In the genomic region with DNA sequence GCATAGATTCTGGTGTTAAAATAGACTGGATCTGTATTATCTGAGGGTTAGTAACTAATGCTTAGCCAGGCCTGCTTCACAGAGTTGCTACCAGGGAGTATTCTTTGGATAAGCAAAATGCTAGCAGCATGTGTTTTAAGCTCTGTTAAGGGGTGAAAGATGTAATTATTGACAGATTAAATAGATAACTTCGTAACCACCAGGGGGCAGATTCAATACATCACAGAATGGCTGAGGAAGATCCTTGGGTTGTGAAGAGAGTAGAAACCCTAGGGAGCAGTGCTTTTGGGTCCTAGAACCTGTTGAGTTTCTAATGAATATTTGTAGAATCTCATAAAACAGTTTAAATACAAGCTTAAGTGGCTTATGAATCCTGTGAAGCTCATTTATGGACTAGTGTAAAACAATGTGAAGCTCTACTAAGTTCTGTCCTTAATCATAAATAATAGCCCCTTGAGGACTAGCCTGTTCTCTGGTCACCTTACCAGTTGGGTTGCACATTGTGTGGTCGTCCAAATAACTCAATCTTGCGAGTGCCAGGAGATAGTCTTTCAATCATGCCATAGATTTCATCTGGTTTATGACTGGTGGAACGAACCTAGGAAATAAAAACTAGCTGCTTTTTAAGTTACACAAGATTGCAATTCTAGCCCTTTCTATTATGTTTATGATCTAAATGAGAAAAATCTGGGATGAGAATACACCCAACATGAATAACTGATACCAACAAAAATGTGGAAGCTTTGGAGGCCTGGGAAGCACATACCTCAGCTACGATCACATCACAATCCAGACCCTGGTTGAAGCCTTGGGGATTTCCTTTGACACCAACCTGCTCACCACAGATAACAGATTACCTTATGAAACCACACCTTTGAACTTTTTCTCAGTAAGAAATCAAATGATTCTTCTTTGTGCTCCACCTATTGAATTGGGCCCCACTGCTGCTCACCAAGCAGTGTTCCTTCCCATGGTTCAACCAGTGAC, we compare ENCODE assay signal across 8 cellular contexts. TPM values are rescaled to one million over a fixed set of nuclear protein-coding genes. Genes with fewer than 3 reads are reported as not detected.
DNase-seq lines count a peak whose midpoint lies in the region; ATAC-seq and TF ChIP-seq lines count a peak whose summit lies in the region.

No MANE protein-coding gene starts in this region.

- H3K27ac Mint-ChIP-seq in CD4-positive, alpha-beta T cell, result peak overlapping the region; percentile 73
- peak overlapping the region; percentile 5 to 37 (median 28) for H3K27ac Mint-ChIP-seq in nephron

- no peaks in the 10 kb centered on the region for H3K27me3 Mint-ChIP-seq in CD4-positive, alpha-beta T cell
- H3K27me3 Mint-ChIP-seq in nephron (ENCODE audit: low read depth), result no peaks in the 10 kb centered on the region

- no peaks in the 10 kb centered on the region for H3K9me3 ChIP-seq in CD4-positive, alpha-beta T cell (ENCODE audit: control insufficient read depth, low read length)

- intact Hi-C loops in CD4-positive, alpha-beta T cell (cut with DNase I, micrococcal nuclease), result loop anchor here (1.0 kb wide), 1 partner anchor 58 kb away; no protein-coding TSS in a partner anchor

- POLR2A ChIA-PET in CD4-positive, alpha-beta T cell (lab: Charles Lee), result interaction anchor here (0.9 to 2.5 kb wide), 8 partner anchors 9 to 62 kb away, joined by 3 to 24 read pairs (median 7); a partner anchor contains a TSS

- H3K27ac ChIP-seq in CD4-positive, alpha-beta T cell (ENCODE audit: low read depth, low read length), result no peak overlapping the region

- peak; percentile 77 for ATAC-seq in CD4-positive, alpha-beta T cell (ENCODE audit: poor library complexity)
- ATAC-seq in GM19023 (IDR thresholded peaks at IDR 0.05; ENCODE audit: unreplicated experiment), result peak; percentile 55

- DNase-seq in CD4-positive, alpha-beta T cell, result peak in 1 of 10 experiments; percentile 14
- peak; percentile 73 for DNase-seq in NCI-H1436 (lab: John Stamatoyannopoulos, UW)
- DNase-seq in T-helper 2 cell, result peak in 3 of 5 experiments; percentile 12 to 69 (median 18)
- DNase-seq in epithelial cell of proximal tubule (ENCODE audit: low read depth), result peak; percentile 23
- no peak for DNase-seq in cortex of kidney (lab: John Stamatoyannopoulos, UW)
- DNase-seq in ureter (ENCODE audit: low spot score), result no peak

- peak; percentile 69 for TF ChIP-seq CTCF in CD4-positive, alpha-beta T cell (IDR thresholded peaks at IDR 0.05)
- TF ChIP-seq CTCF in epithelial cell of proximal tubule (conservative IDR thresholded peaks at IDR 0.05; ENCODE audit: low read depth, low read length) (peak; percentile 62), nephron (IDR thresholded peaks at IDR 0.05; ENCODE audit: unreplicated experiment in 3 of 3) (peak; percentile 45 to 65 (median 55))

- no peak overlapping the region for H3K4me3 ChIP-seq in epithelial cell of proximal tubule (ENCODE audit: low read depth, low read length)

- H3K36me3 Mint-ChIP-seq in CD4-positive, alpha-beta T cell (ENCODE audit: low read depth), result peaks cover 91% of the 10 kb centered on the region
- H3K36me3 Mint-ChIP-seq in nephron (ENCODE audit: low read depth), result peaks cover 80% of the 10 kb centered on the region

- CTCF ChIA-PET in CD4-positive, alpha-beta T cell (lab: Charles Lee), result interaction anchor here (0.6 to 3.6 kb wide), 22 partner anchors 9 to 1471 kb away, joined by 3 to 31 read pairs (median 4); a partner anchor contains a TSS

- H3K27me3 ChIP-seq in CD4-positive, alpha-beta T cell (ENCODE audit: control insufficient read depth, insufficient read depth, low read length), result no peaks in the 10 kb centered on the region

- H3K4me3 Mint-ChIP-seq in CD4-positive, alpha-beta T cell, result no peak overlapping the region
- H3K4me3 Mint-ChIP-seq in nephron, result no peak overlapping the region

- H3K4me1 Mint-ChIP-seq in CD4-positive, alpha-beta T cell (ENCODE audit: low read depth), result peaks cover 30% of the 10 kb centered on the region
- H3K4me1 Mint-ChIP-seq in nephron, result no peaks in the 10 kb centered on the region

- no peaks in the 10 kb centered on the region for H3K9me3 Mint-ChIP-seq in CD4-positive, alpha-beta T cell
- no peaks in the 10 kb centered on the region for H3K9me3 Mint-ChIP-seq in nephron

RNA-seq across cellular contexts. Expression of a gene that starts 12.3 kb away (rescaled TPM):
- 10 to 100 TPM; 31.9 to 34.5 TPM for total RNA-seq in CD4-positive, alpha-beta T cell
- total RNA-seq in epithelial cell of proximal tubule, result 78.9 and 81.7 TPM in 2 replicates
- total RNA-seq in ureter, result 63.3 TPM

RNA-seq across cellular contexts. Expression of a gene that starts 21.8 kb away (rescaled TPM):
- 10 to 100 TPM; 70.9 to 77.4 TPM for total RNA-seq in CD4-positive, alpha-beta T cell
- 28.2 and 28.8 TPM in 2 replicates for total RNA-seq in epithelial cell of proximal tubule
- 77.7 TPM for total RNA-seq in ureter

RNA-seq across cellular contexts. Expression of a gene that starts 22.1 kb away (rescaled TPM):
- 10 to 100 TPM; 21.1 to 23.9 TPM for total RNA-seq in CD4-positive, alpha-beta T cell
- total RNA-seq in epithelial cell of proximal tubule (11.7 and 13.2 TPM in 2 replicates), ureter (33.6 TPM)

RNA-seq across cellular contexts. Expression of a gene that starts 27.3 kb away (rescaled TPM):
- 1 to 10 TPM; 2.8 to 2.9 TPM for total RNA-seq in CD4-positive, alpha-beta T cell
- total RNA-seq in epithelial cell of proximal tubule, result 12.1 and 29.7 TPM in 2 replicates
- 12.8 TPM for total RNA-seq in ureter

RNA-seq across cellular contexts. Expression of a gene that starts 42.9 kb away (rescaled TPM):
- 100 to 1,000 TPM; 119 to 128 TPM for total RNA-seq in CD4-positive, alpha-beta T cell
- total RNA-seq in epithelial cell of proximal tubule, result 43.9 and 50.1 TPM in 2 replicates
- 116 TPM for total RNA-seq in ureter

Comparison
In these comparisons a context has a peak if more than half of its experiments do, and no peak if none do; other contexts are left out.
1. DNase-seq: peak in NCI-H1436 (single experiment), T-helper 2 cell (3 of 5) and epithelial cell of proximal tubule (single experiment); none in cortex of kidney (single experiment) and ureter (single experiment).
2. Peak in every context shown above with its lines, with median percentiles within 50 percentile points of each other: CTCF ChIP-seq.